28 cellular contexts compared by ENCODE assay signal in the genomic region with DNA sequence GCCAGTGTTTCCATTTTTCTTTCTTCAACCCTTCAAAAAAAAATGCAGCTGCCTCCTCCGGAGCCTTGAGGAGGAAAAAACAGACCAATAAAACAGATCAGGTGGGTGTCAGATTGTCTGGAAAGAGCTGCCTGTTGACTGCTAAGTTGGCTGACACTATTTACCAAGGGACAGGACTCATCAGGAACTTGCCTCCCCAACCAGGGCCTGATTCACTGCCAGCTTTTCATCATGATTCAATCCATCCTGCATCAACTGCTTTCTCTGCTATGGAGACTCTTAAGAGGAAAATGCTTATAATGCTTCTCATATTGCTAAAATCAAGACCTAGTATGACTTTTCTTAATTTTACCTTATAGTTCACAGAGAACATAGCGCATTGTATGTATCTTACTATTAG. TPM values are rescaled to one million over a fixed set of nuclear protein-coding genes. Genes with fewer than 3 reads are reported as not detected.
"Had no signal": no experiment of that assay in that cellular context is flagged by ENCODE, and none has a peak within 500 bp of the region (broad histone marks: within the 10 kb centered on the region; RNA-seq: fewer than 3 reads in every experiment).

No MANE protein-coding gene starts in this region.

- H3K4me3 Mint-ChIP-seq: activated CD8-positive, alpha-beta T cell treated with anti-CD3 and anti-CD28 coated beads, Interleukin-2, amount 10 ng/mL, durations not matched to agents 7 days and 5 days; activated naive CD4-positive, alpha-beta T cell treated with anti-CD3 and anti-CD28 coated beads, Interleukin-2, amount 50 U/mL, for 24 hours; central memory CD8-positive, alpha-beta T cell had no signal

- H3K9me3 ChIP-seq: Peyer's patch, SJCRH30, SK-N-SH had no signal

- H3K27ac Mint-ChIP-seq: activated CD8-positive, alpha-beta T cell treated with anti-CD3 and anti-CD28 coated beads, Interleukin-2, amount 10 ng/mL, durations not matched to agents 7 days and 5 days; activated naive CD4-positive, alpha-beta T cell treated with anti-CD3 and anti-CD28 coated beads, Interleukin-2, amount 50 U/mL, for 24 hours had no signal

- H3K9me3 Mint-ChIP-seq: activated naive CD4-positive, alpha-beta T cell treated with anti-CD3 and anti-CD28 coated beads, Interleukin-2, amount 50 U/mL, for 24 hours; central memory CD8-positive, alpha-beta T cell had no signal

- DNase-seq: activated CD4-positive, alpha-beta T cell treated with anti-CD3 and anti-CD28 coated beads for 4 hours; activated CD8-positive, alpha-beta memory T cell treated with anti-CD3 and anti-CD28 coated beads, Interleukin-2, amount 50 U/mL, for 48 hours; activated CD8-positive, alpha-beta T cell treated with anti-CD3 and anti-CD28 coated beads, Interleukin-2, amount 10 ng/mL, durations not matched to agents 7 days and 5 days; activated naive CD4-positive, alpha-beta T cell; activated T-cell treated with anti-CD3 and anti-CD28 coated beads, Interleukin-2, amount 50 U/mL, for 1 hour; aorta; KG1; NCI-H1092; NCI-H1436; NCI-H1694 treated with DMSO at 0.1 percent for 48 hours; NCI-H2029 treated with DMSO at 0.1 percent for 48 hours; NCI-H345; NCI-H510A; NCI-H526 treated with DMSO at 0.1 percent for 48 hours; NK-92 treated with Interleukin-12 subunit alpha and Interleukin-12 subunit beta, amount 100 ng/mL, for 24 hours; OCI-M1; Peyer's patch; Right ventricle myocardium superior; SJCRH30; SK-N-SH; T-helper 1 cell; WERI-Rb-1 had no signal

- H3K4me1 ChIP-seq: SJCRH30 had no signal

- ATAC-seq: activated CD8-positive, alpha-beta T cell treated with anti-CD3 and anti-CD28 coated beads, Interleukin-2, amount 10 ng/mL, durations not matched to agents 7 days and 5 days had no signal

- H3K9ac ChIP-seq: SK-N-SH had no signal

- H3K4me2 ChIP-seq: SK-N-SH had no signal

- H3K27me3 ChIP-seq: Peyer's patch had no signal

- H3K27ac ChIP-seq: Peyer's patch, RWPE1, SJCRH30, WERI-Rb-1 had no signal

- H3K36me3 Mint-ChIP-seq: activated naive CD4-positive, alpha-beta T cell treated with anti-CD3 and anti-CD28 coated beads, Interleukin-2, amount 50 U/mL, for 24 hours had no signal

- H3K36me3 ChIP-seq: Peyer's patch, SJCRH30, WERI-Rb-1 had no signal

- H3K4me3 ChIP-seq: Peyer's patch, SJCRH30 had no signal

RNA-seq across cellular contexts. Expression of gene HTR4, which starts 21.3 kb away (rescaled TPM):
- total RNA-seq: activated CD8-positive, alpha-beta T cell treated with anti-CD3 and anti-CD28 coated beads, Interleukin-2, amount 10 ng/mL, durations not matched to agents 7 days and 5 days; LHCN-M2; M059J; T-helper 2 cell treated with Interferon-gamma antibody and Interleukin-4, amounts not matched to agents 100 ng/mL and 5 ng/mL, for 36 hours had no signal
